Comparison of ENCODE assay signal across 35 cellular contexts in genomic region chr11:120996973-120997372, GRCh38.
"Had no signal": no experiment of that assay in that cellular context is flagged by ENCODE, and none has a peak within 500 bp of the region (broad histone marks: within the 10 kb centered on the region; RNA-seq: fewer than 3 reads in every experiment).

No MANE protein-coding gene starts in this region.

- H3K36me3 Mint-ChIP-seq: activated CD4-positive, alpha-beta memory T cell treated with anti-CD3 and anti-CD28 coated beads for 36 hours; activated naive CD4-positive, alpha-beta T cell treated with anti-CD3 and anti-CD28 coated beads, Interleukin-2, amount 50 U/mL, for 72 hours; activated naive CD8-positive, alpha-beta T cell treated with anti-CD3 and anti-CD28 coated beads for 36 hours had no signal

- H3K4me3 Mint-ChIP-seq: activated B cell treated with CpG ODN at 0.5 μM for 24 hours; activated CD4-positive, alpha-beta memory T cell treated with anti-CD3 and anti-CD28 coated beads for 36 hours; activated CD4-positive, alpha-beta T cell treated with anti-CD3 and anti-CD28 coated beads, Interleukin-2, amount 10 ng/mL, durations not matched to agents 24 days and 14 days; activated CD8-positive, alpha-beta T cell treated with anti-CD3 and anti-CD28 coated beads for 36 hours; activated naive CD4-positive, alpha-beta T cell treated with anti-CD3 and anti-CD28 coated beads for 36 hours; activated naive CD8-positive, alpha-beta T cell treated with anti-CD3 and anti-CD28 coated beads for 36 hours; activated T-cell treated with anti-CD3 and anti-CD28 coated beads, Interleukin-2, amount 50 U/mL, for 4 hours; activated T-cell treated with anti-CD3 and anti-CD28 coated beads, Interleukin-2, amount 50 U/mL, for 72 hours; activated T-helper 1 cell treated with anti-CD3 and anti-CD28 coated beads, Interleukin-12 subunit alpha, Interleukin-12 subunit beta, Interleukin-2, Interleukin-4 antibody, amounts not matched to agents 30 ng/mL and 10 ng/mL and 1 ng/mL, durations not matched to agents 14 hours and 24 hours and 36 hours; activated T-helper 17 cell treated with anti-CD3 and anti-CD28 coated beads, Interleukin-2, amount 50 U/mL, for 72 hours; T-helper 1 cell treated with Interleukin-12 subunit alpha and Interleukin-12 subunit beta and Interleukin-4 antibody, amounts not matched to agents 30 μg/mL and 1 μg/mL, for 36 hours; T-helper 2 cell treated with Interferon-gamma antibody and Interleukin-4, amounts not matched to agents 5 μg/mL and 100 μg/mL, for 36 hours had no signal

- ATAC-seq: activated CD8-positive, alpha-beta T cell treated with anti-CD3 and anti-CD28 coated beads for 36 hours; activated naive CD4-positive, alpha-beta T cell treated with anti-CD3 and anti-CD28 coated beads, Interleukin-2, amount 50 U/mL, for 72 hours; activated T-cell treated with anti-CD3 and anti-CD28 coated beads, Interleukin-2, amount 50 U/mL, for 4 hours; activated T-cell treated with anti-CD3 and anti-CD28 coated beads, Interleukin-2, amount 50 U/mL, for 72 hours; activated T-helper 17 cell treated with anti-CD3 and anti-CD28 coated beads, Interleukin-2, amount 50 U/mL, for 72 hours; body of pancreas had no signal

- H3K9me3 Mint-ChIP-seq: activated B cell treated with CpG ODN at 0.5 μM for 24 hours; activated CD4-positive, alpha-beta memory T cell treated with anti-CD3 and anti-CD28 coated beads for 36 hours; activated CD4-positive, alpha-beta T cell treated with anti-CD3 and anti-CD28 coated beads, Interleukin-2, amount 10 ng/mL, durations not matched to agents 24 days and 14 days; activated CD8-positive, alpha-beta T cell treated with anti-CD3 and anti-CD28 coated beads for 36 hours; activated naive CD4-positive, alpha-beta T cell treated with anti-CD3 and anti-CD28 coated beads for 36 hours; activated naive CD4-positive, alpha-beta T cell treated with anti-CD3 and anti-CD28 coated beads, Interleukin-2, amount 50 U/mL, for 72 hours; activated naive CD8-positive, alpha-beta T cell treated with anti-CD3 and anti-CD28 coated beads for 36 hours; activated T-cell treated with anti-CD3 and anti-CD28 coated beads, Interleukin-2, amount 50 U/mL, for 4 hours; activated T-cell treated with anti-CD3 and anti-CD28 coated beads, Interleukin-2, amount 50 U/mL, for 72 hours; activated T-helper 1 cell treated with anti-CD3 and anti-CD28 coated beads, Interleukin-12 subunit alpha, Interleukin-12 subunit beta, Interleukin-2, Interleukin-4 antibody, amounts not matched to agents 30 ng/mL and 10 ng/mL and 1 ng/mL, durations not matched to agents 14 hours and 24 hours and 36 hours; activated T-helper 17 cell treated with anti-CD3 and anti-CD28 coated beads, Interleukin-2, amount 50 U/mL, for 72 hours; T-helper 1 cell treated with Interleukin-12 subunit alpha and Interleukin-12 subunit beta and Interleukin-4 antibody, amounts not matched to agents 30 μg/mL and 1 μg/mL, for 36 hours; T-helper 2 cell treated with Interferon-gamma antibody and Interleukin-4, amounts not matched to agents 5 μg/mL and 100 μg/mL, for 36 hours had no signal

- H3K27me3 ChIP-seq: body of pancreas, brain microvascular endothelial cell, breast epithelium had no signal

- H3K27ac ChIP-seq: adrenal gland, body of pancreas, brain microvascular endothelial cell, breast epithelium, VCaP had no signal

- H3K4me1 ChIP-seq: adrenal gland, body of pancreas, breast epithelium had no signal

- H3K36me3 ChIP-seq: adrenal gland, brain microvascular endothelial cell, breast epithelium had no signal

- H3K4me1 Mint-ChIP-seq: activated B cell treated with CpG ODN at 0.5 μM for 24 hours; activated T-helper 17 cell treated with anti-CD3 and anti-CD28 coated beads, Interleukin-2, amount 50 U/mL, for 72 hours had no signal

- H3K27ac Mint-ChIP-seq: activated B cell treated with CpG ODN at 0.5 μM for 24 hours; activated CD4-positive, alpha-beta memory T cell treated with anti-CD3 and anti-CD28 coated beads for 36 hours; activated CD4-positive, alpha-beta T cell treated with anti-CD3 and anti-CD28 coated beads, Interleukin-2, amount 10 ng/mL, durations not matched to agents 24 days and 14 days; activated CD8-positive, alpha-beta T cell treated with anti-CD3 and anti-CD28 coated beads for 36 hours; activated naive CD4-positive, alpha-beta T cell treated with anti-CD3 and anti-CD28 coated beads for 36 hours; activated naive CD4-positive, alpha-beta T cell treated with anti-CD3 and anti-CD28 coated beads, Interleukin-2, amount 50 U/mL, for 72 hours; activated naive CD8-positive, alpha-beta T cell treated with anti-CD3 and anti-CD28 coated beads for 36 hours; activated T-cell treated with anti-CD3 and anti-CD28 coated beads, Interleukin-2, amount 50 U/mL, for 72 hours; activated T-helper 1 cell treated with anti-CD3 and anti-CD28 coated beads, Interleukin-12 subunit alpha, Interleukin-12 subunit beta, Interleukin-2, Interleukin-4 antibody, amounts not matched to agents 30 ng/mL and 10 ng/mL and 1 ng/mL, durations not matched to agents 14 hours and 24 hours and 36 hours; activated T-helper 17 cell treated with anti-CD3 and anti-CD28 coated beads, Interleukin-2, amount 50 U/mL, for 72 hours; T-helper 1 cell treated with Interleukin-12 subunit alpha and Interleukin-12 subunit beta and Interleukin-4 antibody, amounts not matched to agents 30 μg/mL and 1 μg/mL, for 36 hours; T-helper 2 cell treated with Interferon-gamma antibody and Interleukin-4, amounts not matched to agents 5 μg/mL and 100 μg/mL, for 36 hours had no signal

- DNase-seq: activated B cell treated with CpG ODN at 0.5 μM for 24 hours; activated CD4-positive, alpha-beta memory T cell treated with anti-CD3 and anti-CD28 coated beads for 36 hours; activated CD4-positive, alpha-beta T cell treated with anti-CD3 and anti-CD28 coated beads for 4 hours; activated CD4-positive, alpha-beta T cell treated with anti-CD3 and anti-CD28 coated beads, Interleukin-2, amount 10 ng/mL, durations not matched to agents 24 days and 14 days; activated CD4-positive, alpha-beta T cell treated with anti-CD3 and anti-CD28 coated beads, Interleukin-2, amount 50 U/mL, for 1 hour; activated CD4-positive, alpha-beta T cell treated with anti-CD3 and anti-CD28 coated beads, Interleukin-2, amount 50 U/mL, for 4 hours; activated CD4-positive, CD25-positive, alpha-beta regulatory T cell treated with anti-CD3 and anti-CD28 coated beads, Interleukin-2, amount 50 U/mL, for 72 hours; activated CD8-positive, alpha-beta memory T cell treated with anti-CD3 and anti-CD28 coated beads, Interleukin-2, amount 50 U/mL, for 4 hours; activated CD8-positive, alpha-beta T cell treated with anti-CD3 and anti-CD28 coated beads for 36 hours; activated effector memory CD4-positive, alpha-beta T cell treated with anti-CD3 and anti-CD28 coated beads, Interleukin-2, amount 50 U/mL, for 16 hours; activated gamma-delta T cell treated with Interleukin-2 at 50 U/mL for 16 hours; activated naive CD4-positive, alpha-beta T cell; activated naive CD4-positive, alpha-beta T cell treated with anti-CD3 and anti-CD28 coated beads for 36 hours; activated naive CD4-positive, alpha-beta T cell treated with anti-CD3 and anti-CD28 coated beads, Interleukin-2, amount 50 U/mL, for 16 hours; activated naive CD8-positive, alpha-beta T cell treated with anti-CD3 and anti-CD28 coated beads for 36 hours; activated T-cell treated with anti-CD3 and anti-CD28 coated beads for 4 hours; activated T-cell treated with anti-CD3 and anti-CD28 coated beads, Interleukin-2, amount 50 U/mL, for 1 hour; activated T-cell treated with anti-CD3 and anti-CD28 coated beads, Interleukin-2, amount 50 U/mL, for 4 hours; activated T-cell treated with anti-CD3 and anti-CD28 coated beads, Interleukin-2, amount 50 U/mL, for 72 hours; adrenal gland; amniotic stem cell; aorta; body of pancreas; brain microvascular endothelial cell; central memory CD4-positive, alpha-beta T cell; T-helper 1 cell; T-helper 2 cell; T-helper 9 cell had no signal

- H3K4me3 ChIP-seq: adrenal gland, body of pancreas, breast epithelium had no signal
